9 cellular contexts compared by ENCODE assay signal in genomic region chr3:125585595-125586223, GRCh38. TPM values are rescaled to one million over a fixed set of nuclear protein-coding genes. Genes with fewer than 3 reads are reported as not detected.
DNase-seq lines count a peak whose midpoint lies in the region; ATAC-seq and TF ChIP-seq lines count a peak whose summit lies in the region.
"Had no signal": no experiment of that assay in that cellular context is flagged by ENCODE, and none has a peak within 500 bp of the region (broad histone marks: within the 10 kb centered on the region; RNA-seq: fewer than 3 reads in every experiment).

No MANE protein-coding gene starts in this region.

- H3K9me3 Mint-ChIP-seq in activated T-cell treated with anti-CD3 and anti-CD28 coated beads, Interleukin-2, amount 50 U/mL, for 4 hours = no peaks in the 10 kb centered on the region
- H3K9me3 Mint-ChIP-seq: T-helper 1 cell treated with Interleukin-12 subunit alpha and Interleukin-12 subunit beta and Interleukin-4 antibody, amounts not matched to agents 30 μg/mL and 1 μg/mL, for 36 hours had no signal

- POLR2A ChIA-PET in HEK293T (lab: Yijun Ruan, JAX) = interaction anchor here (1.1 kb wide), 1 partner anchor 10 kb away, joined by 4 read pairs; the partner anchor contains the start of gene OSBPL11

- TF ChIP-seq CTCF in foreskin fibroblast (IDR thresholded peaks at IDR 0.05; ENCODE audit: low read depth, low read length) = peak; percentile 71

- H3K4me3 Mint-ChIP-seq in activated T-cell treated with anti-CD3 and anti-CD28 coated beads, Interleukin-2, amount 50 U/mL, for 4 hours = no peak overlapping the region
- H3K4me3 Mint-ChIP-seq: T-helper 1 cell treated with Interleukin-12 subunit alpha and Interleukin-12 subunit beta and Interleukin-4 antibody, amounts not matched to agents 30 μg/mL and 1 μg/mL, for 36 hours had no signal

- peak in 1 of 2 donors; percentile 66 for ATAC-seq in activated T-cell treated with anti-CD3 and anti-CD28 coated beads, Interleukin-2, amount 50 U/mL, for 4 hours
- ATAC-seq in HG02571 (IDR thresholded peaks at IDR 0.05; ENCODE audit: unreplicated experiment) (no peak), GM21423 (IDR thresholded peaks at IDR 0.05; ENCODE audit: unreplicated experiment) (no peak)

- CTCF ChIA-PET in HEK293T (lab: Yijun Ruan, JAX) = interaction anchor here (1.3 to 1.7 kb wide), 2 partner anchors 8 to 662 kb away, joined by 4 read pairs; no protein-coding TSS in a partner anchor

- H3K4me1 Mint-ChIP-seq in activated T-cell treated with anti-CD3 and anti-CD28 coated beads, Interleukin-2, amount 50 U/mL, for 4 hours (ENCODE audit: low read depth) = peaks cover 29% of the 10 kb centered on the region

- no peaks in the 10 kb centered on the region for H3K27me3 Mint-ChIP-seq in activated T-cell treated with anti-CD3 and anti-CD28 coated beads, Interleukin-2, amount 50 U/mL, for 4 hours (ENCODE audit: low read depth)

- DNase-seq in COR-L47 (lab: John Stamatoyannopoulos, UW) (peak; percentile 63), HEK293T (ENCODE audit: extremely low spot score) (peak; percentile 69), NCI-H524 treated with DMSO at 0.1 percent for 48 hours (lab: John Stamatoyannopoulos, UW) (peak; percentile 36), foreskin fibroblast (peak; percentile 64 to 90), nucleus accumbens (lab: John Stamatoyannopoulos, UW) (peak in 35 of 56 donors; percentile 3 to 75 (median 25))
- peak; percentile 18 for DNase-seq in activated T-cell treated with anti-CD3 and anti-CD28 coated beads, Interleukin-2, amount 50 U/mL, for 4 hours

- peaks cover 10% of the 10 kb centered on the region for H3K36me3 Mint-ChIP-seq in activated T-cell treated with anti-CD3 and anti-CD28 coated beads, Interleukin-2, amount 50 U/mL, for 4 hours (ENCODE audit: insufficient read depth)

- no peak overlapping the region for H3K4me3 ChIP-seq in foreskin fibroblast (ENCODE audit: low read depth in 1 of 2, low read length in 2 of 2)

TF ChIP-seq in HEK293T, 16 proteins besides CTCF, POLR2A, EP300 and RAD21:
- TF ChIP-seq FOXK2 (IDR thresholded peaks at IDR 0.05) = no peak
- TF ChIP-seq FOXM1 (IDR thresholded peaks at IDR 0.05; ENCODE audit: borderline replicate concordance) = no peak
- TF ChIP-seq ZNF384 (IDR thresholded peaks at IDR 0.05) = no peak
- TF ChIP-seq ELF4 (IDR thresholded peaks at IDR 0.05) = no peak
- TF ChIP-seq FOXA1 (IDR thresholded peaks at IDR 0.05) = no peak
- TF ChIP-seq ARNT (IDR thresholded peaks at IDR 0.05) = no peak
- TF ChIP-seq SP1 (IDR thresholded peaks at IDR 0.05) = no peak
- no peak for TF ChIP-seq L3MBTL2 (conservative IDR thresholded peaks at IDR 0.05)
- TF ChIP-seq TARDBP (IDR thresholded peaks at IDR 0.05) = no peak
- TF ChIP-seq PKNOX1 (IDR thresholded peaks at IDR 0.05) = no peak
- no peak for TF ChIP-seq BHLHE40 (IDR thresholded peaks at IDR 0.05; ENCODE audit: borderline replicate concordance)
- TF ChIP-seq CTBP1 (IDR thresholded peaks at IDR 0.05; ENCODE audit: borderline replicate concordance) = no peak
- TF ChIP-seq HDGF (IDR thresholded peaks at IDR 0.05; ENCODE audit: borderline replicate concordance) = no peak
- no peak for TF ChIP-seq LEF1 (IDR thresholded peaks at IDR 0.05; ENCODE audit: borderline replicate concordance)
- TF ChIP-seq SUZ12 (IDR thresholded peaks at IDR 0.05) = no peak
TF ChIP-seq in HEK293T: peak in this region for 0.

RNA-seq across cellular contexts. Expression of gene OSBPL11, which starts 9.6 kb away (rescaled TPM):
- total RNA-seq in activated T-cell treated with anti-CD3 and anti-CD28 coated beads, Interleukin-2, amount 50 U/mL, for 4 hours = 10 to 100 TPM; 11.1 to 12.1 (median 11.2) TPM

Comparison
In these comparisons a context has a peak if more than half of its experiments do, and no peak if none do; other contexts are left out.
1. DNase-seq: peak in every context shown above with its lines; median percentile 77 in foreskin fibroblast; 69 in HEK293T; 63 in COR-L47; 36 in NCI-H524 treated with DMSO at 0.1 percent for 48 hours; 25 in nucleus accumbens; 18 in activated T-cell treated with anti-CD3 and anti-CD28 coated beads, Interleukin-2, amount 50 U/mL, for 4 hours.